In the genomic region with DNA sequence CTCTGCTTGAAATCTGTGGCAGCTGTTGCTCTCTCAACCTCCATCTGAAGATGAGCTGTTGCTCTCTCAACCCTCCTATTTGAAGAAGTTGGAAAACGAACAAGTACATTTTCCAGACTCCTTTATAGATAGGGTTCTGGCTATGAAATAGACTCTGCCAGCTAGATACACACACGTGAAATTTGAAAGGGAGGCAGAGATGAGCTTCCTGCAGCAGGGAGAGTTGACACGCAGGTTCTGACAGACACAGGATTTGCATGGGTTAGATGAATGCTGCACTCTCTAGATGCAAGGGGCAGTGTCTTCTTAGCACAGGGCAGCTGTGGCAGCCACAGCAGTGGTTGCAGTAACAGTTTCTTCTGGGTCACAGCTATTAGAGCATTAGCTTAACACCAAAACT, we compare ENCODE assay signal across 26 cellular contexts. TPM values are rescaled to one million over a fixed set of nuclear protein-coding genes. Genes with fewer than 3 reads are reported as not detected.
DNase-seq lines count a peak whose midpoint lies in the region; ATAC-seq and TF ChIP-seq lines count a peak whose summit lies in the region.
"Had no signal": no experiment of that assay in that cellular context is flagged by ENCODE, and none has a peak within 500 bp of the region (broad histone marks: within the 10 kb centered on the region; RNA-seq: fewer than 3 reads in every experiment).

No MANE protein-coding gene starts in this region.

- H3F3A ChIP-seq in neural progenitor cell (ENCODE audit: low read depth): no peaks in the 10 kb centered on the region

- H3K4me3 ChIP-seq in IMR-90 (ENCODE audit: insufficient read depth, low read depth, low read length) (no peak overlapping the region), mesenchymal stem cell (ENCODE audit: insufficient read depth in 1 of 2, low read depth in 1 of 2, low read length in 2 of 2) (no peak overlapping the region), neural progenitor cell (no peak overlapping the region), vagina (no peak overlapping the region)
- H3K4me3 ChIP-seq: MG63, ovary, upper lobe of left lung had no signal

- H3K36me3 Mint-ChIP-seq in neural progenitor cell: no peaks in the 10 kb centered on the region
- H3K36me3 Mint-ChIP-seq: IgD-negative memory B cell; naive thymus-derived CD4-positive, alpha-beta T cell had no signal

- POLR2A ChIA-PET in IMR-90 (lab: Charles Lee; ENCODE audit: unreplicated experiment): no interaction called here

- H4K8ac ChIP-seq in IMR-90 (ENCODE audit: low read depth in 2 of 2, low read length in 2 of 2) (peak overlapping the region; percentile 2 to 16; a peak in 2 of 4 replicates), mesenchymal stem cell (ENCODE audit: low read length) (no peak overlapping the region)

- WGBS in IMR-90 (ENCODE audit: extremely low coverage in 2 of 2, insufficient read length in 1 of 2), 2 experiments: 83% methylated on average over 1 of the region's 3 CpGs; no CpG with 5 or more reads in 1 of the 2 experiments
- 32% methylated on average over 2 of the region's 3 CpGs for WGBS in mesenchymal stem cell

- no peak for TF ChIP-seq CTCF in IMR-90 (conservative IDR thresholded peaks at IDR 0.05; ENCODE audit: low read depth, low read length)
- TF ChIP-seq CTCF in VCaP (conservative IDR thresholded peaks at IDR 0.05): no peak
- TF ChIP-seq CTCF in neural progenitor cell (IDR thresholded peaks at IDR 0.05): no peak
- TF ChIP-seq CTCF in vagina (IDR thresholded peaks at IDR 0.05): no peak

- H3K4me1 Mint-ChIP-seq in neural progenitor cell: no peaks in the 10 kb centered on the region

- 0 out of 2 replicates have a peak overlapping the region, but pooled peaks have one; percentile 29 for H2AK5ac ChIP-seq in IMR-90 (ENCODE audit: low read depth, low read length)
- H2AK5ac ChIP-seq in mesenchymal stem cell (ENCODE audit: low read length, severe bottlenecking): no peak overlapping the region

- DNase-seq in IMR-90 (no peak), mesenchymal stem cell (no peak), SK-N-DZ (ENCODE audit: low spot score) (no peak), neural progenitor cell (ENCODE audit: low spot score) (no peak), vagina (ENCODE audit: extremely low spot score in 2 of 2) (no peak)
- no peak for DNase-seq in stimulated activated CD4-positive, alpha-beta T cell treated with anti-CD3 and anti-CD28 coated beads, Interleukin-2, amount 100 ng/mL, for 48 hours
- DNase-seq: activated CD4-positive, alpha-beta memory T cell treated with anti-CD3 and anti-CD28 coated beads, Interleukin-2, amount 10 ng/mL, durations not matched to agents 7 days and 5 days; activated CD4-positive, CD25-positive, alpha-beta regulatory T cell; activated gamma-delta T cell; activated naive CD8-positive, alpha-beta T cell treated with anti-CD3 and anti-CD28 coated beads, Interleukin-2, amount 50 U/mL, for 24 hours; activated T-cell treated with anti-CD3 and anti-CD28 coated beads for 4 hours; brain microvascular endothelial cell; C1 segment of cervical spinal cord; effector memory CD4-positive, alpha-beta T cell; mesendoderm; MG63; naive thymus-derived CD4-positive, alpha-beta T cell; NCI-H1417; NCI-H510A; ovary; RPMI8226; upper lobe of left lung had no signal

- BruUV-seq in IMR-90 (replicated peaks; lab: Mats Ljungman, UMichigan): no TSS peak

- H3K18ac ChIP-seq in IMR-90 (ENCODE audit: low read depth, low read length) (no peak overlapping the region), mesenchymal stem cell (ENCODE audit: low read depth in 1 of 2, low read length in 2 of 2) (no peak overlapping the region)

- H3K56ac ChIP-seq in IMR-90 (ENCODE audit: extremely low read depth, insufficient read depth, low read length): no peak overlapping the region

- H3K79me2 ChIP-seq in neural progenitor cell (ENCODE audit: low read depth): no peaks in the 10 kb centered on the region

- 0 out of 2 replicates have a peak, but pooled peaks cover 2% of the 10 kb centered on the region for H3K9me1 ChIP-seq in IMR-90 (ENCODE audit: insufficient read depth, low read length)

- H3K27ac ChIP-seq in IMR-90 (ENCODE audit: insufficient read depth, low read length) (no peak overlapping the region), VCaP (peak overlapping the region; percentile 25; the same call in 1 of the 2 replicates), mesenchymal stem cell (ENCODE audit: low read length, poor library complexity, severe bottlenecking) (no peak overlapping the region), neural progenitor cell (no peak overlapping the region), vagina (no peak overlapping the region)
- H3K27ac ChIP-seq: brain microvascular endothelial cell, ovary, upper lobe of left lung had no signal

- H2AK9ac ChIP-seq in IMR-90 (replicated peaks; ENCODE audit: low read depth, low read length, poor library complexity): no peak overlapping the region

- H2AFZ ChIP-seq in IMR-90 (replicated peaks; ENCODE audit: low read length, poor library complexity) (peak overlapping the region; percentile 78), mesenchymal stem cell (ENCODE audit: low read depth, low read length) (no peak overlapping the region), neural progenitor cell (replicated peaks) (no peak overlapping the region)

- H2BK20ac ChIP-seq in IMR-90 (ENCODE audit: low read depth, low read length): peak overlapping the region; percentile 51

- peaks cover 4% of the 10 kb centered on the region for H3K27me3 Mint-ChIP-seq in neural progenitor cell (ENCODE audit: insufficient read depth, low read depth)
- H3K27me3 Mint-ChIP-seq: activated CD4-positive, alpha-beta memory T cell treated with anti-CD3 and anti-CD28 coated beads, Interleukin-2, amount 10 ng/mL, durations not matched to agents 7 days and 5 days; activated naive CD8-positive, alpha-beta T cell treated with anti-CD3 and anti-CD28 coated beads, Interleukin-2, amount 50 U/mL, for 24 hours; naive thymus-derived CD4-positive, alpha-beta T cell had no signal

- no peak overlapping the region for H3K27ac Mint-ChIP-seq in neural progenitor cell
- H3K27ac Mint-ChIP-seq: activated CD4-positive, alpha-beta memory T cell treated with anti-CD3 and anti-CD28 coated beads, Interleukin-2, amount 10 ng/mL, durations not matched to agents 7 days and 5 days; activated naive CD8-positive, alpha-beta T cell treated with anti-CD3 and anti-CD28 coated beads, Interleukin-2, amount 50 U/mL, for 24 hours; IgD-negative memory B cell; naive thymus-derived CD4-positive, alpha-beta T cell had no signal

- peak overlapping the region; percentile 3; the same call in 1 of the 2 replicates for H4K5ac ChIP-seq in IMR-90 (ENCODE audit: low read depth, low read length)

- H3K23ac ChIP-seq in IMR-90 (ENCODE audit: low read depth, low read length) (0 out of 2 replicates have a peak overlapping the region, but pooled peaks have one; percentile 23), mesenchymal stem cell (ENCODE audit: low read length in 2 of 2) (no peak overlapping the region)

- CTCF ChIA-PET in IMR-90 (lab: Yijun Ruan, JAX): interaction anchor here (0.9 to 1.6 kb wide), 4 partner anchors 44 to 175 kb away, joined by 3 to 6 read pairs (median 3); no protein-coding TSS in a partner anchor

- H3K9me3 Mint-ChIP-seq in neural progenitor cell: no peaks in the 10 kb centered on the region
- H3K9me3 Mint-ChIP-seq: activated CD4-positive, alpha-beta memory T cell treated with anti-CD3 and anti-CD28 coated beads, Interleukin-2, amount 10 ng/mL, durations not matched to agents 7 days and 5 days; activated naive CD8-positive, alpha-beta T cell treated with anti-CD3 and anti-CD28 coated beads, Interleukin-2, amount 50 U/mL, for 24 hours; IgD-negative memory B cell; naive thymus-derived CD4-positive, alpha-beta T cell had no signal

- no peaks in the 10 kb centered on the region for H3K27me3 ChIP-seq in IMR-90 (ENCODE audit: control insufficient read depth, insufficient read depth, low read length)
- H3K27me3 ChIP-seq in mesenchymal stem cell (ENCODE audit: control insufficient read depth in 1 of 2, insufficient read depth in 1 of 2, low read length in 2 of 2): no peaks in the 10 kb centered on the region
- no peaks in the 10 kb centered on the region for H3K27me3 ChIP-seq in neural progenitor cell
- no peaks in the 10 kb centered on the region for H3K27me3 ChIP-seq in vagina
- H3K27me3 ChIP-seq: brain microvascular endothelial cell, MG63, ovary, upper lobe of left lung had no signal

- peak overlapping the region; percentile 83 for H2BK120ac ChIP-seq in IMR-90 (ENCODE audit: low read depth, low read length)
- H2BK120ac ChIP-seq in mesenchymal stem cell (ENCODE audit: low read depth, low read length): no peak overlapping the region

- dilution Hi-C loops in IMR-90 (cut with HindIII; ENCODE audit: low sequenced_read_pairs, unreplicated experiment): no loop called here

- H3K4me2 ChIP-seq in IMR-90 (ENCODE audit: low read depth, low read length) (no peak overlapping the region), mesenchymal stem cell (ENCODE audit: low read length, poor library complexity, severe bottlenecking) (no peak overlapping the region), neural progenitor cell (no peak overlapping the region)

- H3K9me3 ChIP-seq in ES-I3 (ENCODE audit: control insufficient read depth, insufficient read depth, low read length): no peaks in the 10 kb centered on the region
- no peaks in the 10 kb centered on the region for H3K9me3 ChIP-seq in IMR-90 (ENCODE audit: control insufficient read depth, insufficient read depth, low read length)
- H3K9me3 ChIP-seq in mesenchymal stem cell (ENCODE audit: control insufficient read depth, low read length): no peaks in the 10 kb centered on the region
- no peaks in the 10 kb centered on the region for H3K9me3 ChIP-seq in neural progenitor cell (ENCODE audit: low read depth)
- H3K9me3 ChIP-seq in vagina: no peaks in the 10 kb centered on the region
- H3K9me3 ChIP-seq: MG63, ovary, upper lobe of left lung had no signal

- TF ChIP-seq POLR2A in IMR-90 (IDR thresholded peaks at IDR 0.05; ENCODE audit: low read depth, low read length) (no peak), vagina (IDR thresholded peaks at IDR 0.05) (no peak)

- H2BK5ac ChIP-seq in IMR-90 (ENCODE audit: low read depth, low read length, poor library complexity, severe bottlenecking) (no peak overlapping the region), mesenchymal stem cell (ENCODE audit: low read depth, low read length, poor library complexity, severe bottlenecking) (no peak overlapping the region)

- no peak for TF ChIP-seq RAD21 in IMR-90 (IDR thresholded peaks at IDR 0.05; ENCODE audit: low read length)

- H4K20me1 ChIP-seq in IMR-90 (ENCODE audit: insufficient read depth, low read length): peaks cover 3% of the 10 kb centered on the region; the same call in 1 of the 2 replicates
- H4K20me1 ChIP-seq in neural progenitor cell (ENCODE audit: low read depth): no peaks in the 10 kb centered on the region

- no peaks in the 10 kb centered on the region; the same call in 1 of the 2 replicates for H3K36me3 ChIP-seq in ES-I3 (ENCODE audit: insufficient read depth, low read length)
- no peaks in the 10 kb centered on the region for H3K36me3 ChIP-seq in IMR-90 (ENCODE audit: control insufficient read depth, insufficient read depth, low read length)
- no peaks in the 10 kb centered on the region for H3K36me3 ChIP-seq in mesenchymal stem cell (ENCODE audit: control insufficient read depth in 1 of 2, insufficient read depth in 2 of 2, low read depth in 1 of 2, low read length in 2 of 2)
- no peaks in the 10 kb centered on the region for H3K36me3 ChIP-seq in neural progenitor cell
- no peaks in the 10 kb centered on the region for H3K36me3 ChIP-seq in vagina
- H3K36me3 ChIP-seq: brain microvascular endothelial cell, MG63, ovary, upper lobe of left lung had no signal

- in situ Hi-C loops in IMR-90 (cut with MboI; ENCODE audit: low sequenced_read_pairs): loop anchor here (25.0 kb wide), 1 partner anchor 281 kb away; no protein-coding TSS in a partner anchor

- H3K4me1 ChIP-seq in ES-I3 (ENCODE audit: insufficient read depth, low read length) (peaks cover 13% of the 10 kb centered on the region), IMR-90 (ENCODE audit: control insufficient read depth, insufficient read depth, low read length) (peaks cover 4% of the 10 kb centered on the region), mesenchymal stem cell (ENCODE audit: control insufficient read depth, insufficient read depth, low read depth, low read length) (no peaks in the 10 kb centered on the region), neural progenitor cell (no peaks in the 10 kb centered on the region), vagina (peaks cover 2% of the 10 kb centered on the region)

- 0 out of 2 replicates have a peak, but pooled peaks have one; percentile 27 for ATAC-seq in IMR-90 (ENCODE audit: low read depth)
- ATAC-seq: activated naive CD8-positive, alpha-beta T cell treated with anti-CD3 and anti-CD28 coated beads, Interleukin-2, amount 50 U/mL, for 24 hours; esophagus mucosa; naive thymus-derived CD4-positive, alpha-beta T cell had no signal

- H3K79me1 ChIP-seq in IMR-90 (ENCODE audit: low read depth in 1 of 2, low read length in 2 of 2): peaks cover 0 to 16% of the 10 kb centered on the region in 2 experiments; a peak in 1 of 4 replicates
- no peaks in the 10 kb centered on the region for H3K79me1 ChIP-seq in mesenchymal stem cell (replicated peaks; ENCODE audit: low read length, poor library complexity, severe bottlenecking)

- intact Hi-C loops in IMR-90 (cut with micrococcal nuclease): loop anchor here (2.0 to 5.0 kb wide), 4 partner anchors 61 to 581 kb away; a partner anchor contains a TSS
- intact Hi-C loops in vagina (cut with DNase I): loop anchor here (10.0 kb wide), 1 partner anchor 123 kb away; no protein-coding TSS in a partner anchor

- H4K91ac ChIP-seq in IMR-90 (ENCODE audit: insufficient read depth, low read depth, low read length): no peak overlapping the region; the same call in 1 of the 2 replicates
- H4K91ac ChIP-seq in mesenchymal stem cell (ENCODE audit: low read length): no peak overlapping the region

- no peak overlapping the region for H3K4me3 Mint-ChIP-seq in neural progenitor cell
- H3K4me3 Mint-ChIP-seq: activated CD4-positive, alpha-beta memory T cell treated with anti-CD3 and anti-CD28 coated beads, Interleukin-2, amount 10 ng/mL, durations not matched to agents 7 days and 5 days; activated naive CD8-positive, alpha-beta T cell treated with anti-CD3 and anti-CD28 coated beads, Interleukin-2, amount 50 U/mL, for 24 hours; IgD-negative memory B cell; naive thymus-derived CD4-positive, alpha-beta T cell had no signal

- peak overlapping the region; percentile 15; the same call in 1 of the 3 replicates for H2BK15ac ChIP-seq in IMR-90 (ENCODE audit: low read depth, low read length)
- no peak overlapping the region for H2BK15ac ChIP-seq in mesenchymal stem cell (ENCODE audit: low read depth, poor library complexity, severe bottlenecking)

- H3K4ac ChIP-seq in IMR-90 (ENCODE audit: low read depth, low read length) (peak overlapping the region; percentile 77; the same call in 1 of the 2 replicates), mesenchymal stem cell (ENCODE audit: low read depth in 1 of 2, low read length in 2 of 2) (no peak overlapping the region)

- peak overlapping the region; percentile 41; the same call in 1 of the 2 replicates for H3K9ac ChIP-seq in ES-I3 (ENCODE audit: low read depth, low read length)
- no peak overlapping the region for H3K9ac ChIP-seq in IMR-90 (ENCODE audit: low read depth, low read length)
- peak overlapping the region; percentile 50 for H3K9ac ChIP-seq in mesenchymal stem cell (ENCODE audit: low read length)
- no peak overlapping the region for H3K9ac ChIP-seq in neural progenitor cell

- peak overlapping the region; percentile 89 for H3K14ac ChIP-seq in IMR-90 (replicated peaks; ENCODE audit: low read depth, low read length)
- no peak overlapping the region for H3K14ac ChIP-seq in mesenchymal stem cell (ENCODE audit: low read length in 2 of 2)

- no peak overlapping the region for H2BK12ac ChIP-seq in mesenchymal stem cell (ENCODE audit: low read length in 2 of 2)

RNA-seq across cellular contexts. Expression of a gene that starts 8.0 kb away (rescaled TPM):
- total RNA-seq in IMR-90 (2012; rRNA removed) (43.4 and 61.7 TPM in 2 replicates), neural progenitor cell (ENCODE audit: low replicate concordance) (87.1 and 106 TPM in 2 replicates), vagina (121 TPM)
- 40.2 and 51.0 TPM in 2 replicates for polyA plus RNA-seq in IMR-90 (2012; rRNA removed)
- polyA plus RNA-seq in IMR-90 (2012; cell fraction: cytosol; rRNA removed): 30.0 and 52.6 TPM in 2 replicates
- 6.2 and 13.4 TPM in 2 replicates for polyA plus RNA-seq in IMR-90 (2012; cell fraction: nucleus; rRNA removed; ENCODE audit: low replicate concordance)
- 71.7 TPM for polyA plus RNA-seq in mesenchymal stem cell (2013, experiment 1 of 2)
- polyA plus RNA-seq in mesenchymal stem cell (2013, experiment 2 of 2): 76.6 TPM
- 102 and 124 TPM in 2 replicates for polyA plus RNA-seq in SK-N-DZ (2014; cell fraction: cytosol; rRNA removed)
- polyA plus RNA-seq in SK-N-DZ (2014; cell fraction: nucleus; rRNA removed): 63.1 and 80.7 TPM in 2 replicates

Comparison
In these comparisons a context has a peak if more than half of its experiments do, and no peak if none do; other contexts are left out.
1. H3K9ac ChIP-seq: peak in ES-I3 (single experiment) and mesenchymal stem cell (single experiment); none in IMR-90 (single experiment) and neural progenitor cell (single experiment).